16 cellular contexts compared by ENCODE assay signal in genomic region chr10:71090330-71090729, GRCh38.
A peak's percentile ranks its signal among the peaks of the same experiment; 100 is the strongest.
DNase-seq lines count a peak whose midpoint lies in the region; ATAC-seq, FAIRE-seq and TF ChIP-seq lines count a peak whose summit lies in the region.
"Had no signal": no experiment of that assay in that cellular context is flagged by ENCODE, and none has a peak within 500 bp of the region (broad histone marks: within the 10 kb centered on the region; RNA-seq: fewer than 3 reads in every experiment).

No MANE protein-coding gene starts in this region.

- no peaks in the 10 kb centered on the region for H3K36me3 Mint-ChIP-seq in activated T-cell treated with anti-CD3 and anti-CD28 coated beads, Interleukin-2, amount 50 U/mL, for 4 hours (ENCODE audit: insufficient read depth)
- no peaks in the 10 kb centered on the region for H3K36me3 Mint-ChIP-seq in nephron progenitor cell (ENCODE audit: low read depth)
- H3K36me3 Mint-ChIP-seq: CD8-positive, alpha-beta T cell had no signal

- no peaks in the 10 kb centered on the region for H3K36me3 ChIP-seq in colonic mucosa
- H3K36me3 ChIP-seq in kidney (ENCODE audit: control insufficient read depth in 1 of 2, insufficient read depth in 2 of 2, low read length in 2 of 2): no peaks in the 10 kb centered on the region

- H3K9me3 Mint-ChIP-seq in activated T-cell treated with anti-CD3 and anti-CD28 coated beads, Interleukin-2, amount 50 U/mL, for 4 hours: peaks cover 5% of the 10 kb centered on the region
- no peaks in the 10 kb centered on the region for H3K9me3 Mint-ChIP-seq in nephron progenitor cell
- H3K9me3 Mint-ChIP-seq: CD8-positive, alpha-beta T cell; HFFc6 had no signal

- H3K27ac ChIP-seq in colonic mucosa (no peak overlapping the region), kidney (ENCODE audit: low read depth in 2 of 2, low read length in 2 of 2) (no peak overlapping the region)
- H3K27ac ChIP-seq: RWPE1 had no signal

- no peak overlapping the region for H3K9ac ChIP-seq in colonic mucosa (ENCODE audit: low read depth in 2 of 2, low read length in 2 of 2)
- no peak overlapping the region for H3K9ac ChIP-seq in kidney (ENCODE audit: low read length in 2 of 2)

- H3K4me1 ChIP-seq in colonic mucosa (no peaks in the 10 kb centered on the region), kidney (ENCODE audit: control insufficient read depth in 1 of 2, insufficient read depth in 1 of 2, low read depth in 1 of 2, low read length in 2 of 2) (no peaks in the 10 kb centered on the region)

- no peaks in the 10 kb centered on the region for H3K27me3 ChIP-seq in colonic mucosa

- H3K27ac Mint-ChIP-seq in nephron progenitor cell: peak overlapping the region; percentile 41
- H3K27ac Mint-ChIP-seq: CD8-positive, alpha-beta T cell; HFFc6 had no signal

- no peak overlapping the region for H3K4me3 ChIP-seq in colonic mucosa
- H3K4me3 ChIP-seq in kidney (ENCODE audit: low read length in 2 of 2): no peak overlapping the region

- H3K4me3 Mint-ChIP-seq in activated T-cell treated with anti-CD3 and anti-CD28 coated beads, Interleukin-2, amount 50 U/mL, for 4 hours: no peak overlapping the region
- H3K4me3 Mint-ChIP-seq in nephron progenitor cell: no peak overlapping the region
- H3K4me3 Mint-ChIP-seq: CD8-positive, alpha-beta T cell; HFFc6 had no signal

- H3K27me3 Mint-ChIP-seq in activated T-cell treated with anti-CD3 and anti-CD28 coated beads, Interleukin-2, amount 50 U/mL, for 4 hours (ENCODE audit: low read depth): peaks cover 11% of the 10 kb centered on the region
- H3K27me3 Mint-ChIP-seq in nephron progenitor cell (ENCODE audit: low read depth, poor library complexity): peaks cover 12% of the 10 kb centered on the region

- intact Hi-C loops in colonic mucosa (cut with DNase I) (no loop called here), kidney (cut with DNase I) (no loop called here)

- no peaks in the 10 kb centered on the region for H3K9me3 ChIP-seq in colonic mucosa
- H3K9me3 ChIP-seq in kidney (ENCODE audit: control insufficient read depth in 1 of 2, low read length in 2 of 2): no peaks in the 10 kb centered on the region

- TF ChIP-seq CTCF in colonic mucosa (IDR thresholded peaks at IDR 0.05): no peak
- no peak for TF ChIP-seq CTCF in nephron progenitor cell (IDR thresholded peaks at IDR 0.05)
- no peak for TF ChIP-seq CTCF in kidney (IDR thresholded peaks at IDR 0.05; ENCODE audit: borderline replicate concordance, extremely low read depth, insufficient read depth)

- no peak for ATAC-seq in activated T-cell treated with anti-CD3 and anti-CD28 coated beads, Interleukin-2, amount 50 U/mL, for 4 hours
- ATAC-seq: CD8-positive, alpha-beta T cell had no signal

- no peak for FAIRE-seq in kidney (lab: Jason Lieb, UNC)

- peak; percentile 1 to 4 for DNase-seq in activated T-cell treated with anti-CD3 and anti-CD28 coated beads, Interleukin-2, amount 50 U/mL, for 48 hours
- DNase-seq in activated T-cell treated with anti-CD3 and anti-CD28 coated beads, Interleukin-2, amount 50 U/mL, for 4 hours: no peak
- DNase-seq in colonic mucosa (peak; percentile 11), nephron progenitor cell (no peak), ureter (ENCODE audit: low spot score) (peak; percentile 23), kidney (no peak), medulla oblongata (ENCODE audit: extremely low spot score) (no peak), NCI-H2171 (lab: John Stamatoyannopoulos, UW) (no peak)
- DNase-seq: HFFc6, KBM-7, NCI-H1436 treated with DMSO at 0.1 percent for 48 hours, NCI-H2081 treated with DMSO at 0.1 percent for 48 hours, NCI-H2227 treated with DMSO at 0.1 percent for 48 hours, NCI-H524 treated with DMSO at 0.1 percent for 48 hours had no signal

- H3K4me1 Mint-ChIP-seq in activated T-cell treated with anti-CD3 and anti-CD28 coated beads, Interleukin-2, amount 50 U/mL, for 4 hours (ENCODE audit: low read depth): no peaks in the 10 kb centered on the region
- peaks cover 45% of the 10 kb centered on the region for H3K4me1 Mint-ChIP-seq in nephron progenitor cell

Comparison
In these comparisons a context has a peak if more than half of its experiments do, and no peak if none do; other contexts are left out.
1. DNase-seq: peak in activated T-cell treated with anti-CD3 and anti-CD28 coated beads, Interleukin-2, amount 50 U/mL, for 48 hours (2 of 2), colonic mucosa (single experiment) and ureter (single experiment); none in activated T-cell treated with anti-CD3 and anti-CD28 coated beads, Interleukin-2, amount 50 U/mL, for 4 hours (single experiment), nephron progenitor cell (single experiment), kidney (single experiment), medulla oblongata (single experiment) and NCI-H2171 (single experiment).